13 cellular contexts compared by ENCODE assay signal in genomic region chr1:178086294-178087255, GRCh38. TPM values are rescaled to one million over a fixed set of nuclear protein-coding genes. Genes with fewer than 3 reads are reported as not detected.
DNase-seq lines count a peak whose midpoint lies in the region; ATAC-seq and TF ChIP-seq lines count a peak whose summit lies in the region.
"Had no signal": no experiment of that assay in that cellular context is flagged by ENCODE, and none has a peak within 500 bp of the region (broad histone marks: within the 10 kb centered on the region; RNA-seq: fewer than 3 reads in every experiment).

No MANE protein-coding gene starts in this region.

- H3K9ac ChIP-seq in SK-N-SH = no peak overlapping the region

- H3K27ac ChIP-seq in SK-N-SH (ENCODE audit: low read depth in 2 of 2, low read length in 1 of 2) (no peak overlapping the region; a peak in 1 of 4 replicates), thoracic aorta (peak overlapping the region; percentile 40 to 60)
- H3K27ac ChIP-seq: sigmoid colon had no signal

- CTCF ChIA-PET in SK-N-SH (lab: Yijun Ruan, JAX) = no interaction called here

- no peaks in the 10 kb centered on the region for H3K36me3 ChIP-seq in SK-N-SH (replicated peaks in 1 of 2; ENCODE audit: control insufficient read depth in 1 of 2, insufficient read depth in 2 of 2, low read length in 1 of 2)
- H3K36me3 ChIP-seq in thoracic aorta = no peaks in the 10 kb centered on the region
- H3K36me3 ChIP-seq: sigmoid colon had no signal

- H3K9me3 ChIP-seq in SK-N-SH = no peaks in the 10 kb centered on the region
- H3K9me3 ChIP-seq in thoracic aorta = no peaks in the 10 kb centered on the region
- H3K9me3 ChIP-seq: Caco-2, sigmoid colon had no signal

- no peak for TF ChIP-seq RAD21 in SK-N-SH (IDR thresholded peaks at IDR 0.05; ENCODE audit: low read length)

- H2AFZ ChIP-seq in SK-N-SH (ENCODE audit: low read depth) = no peak overlapping the region

- H4K20me1 ChIP-seq in SK-N-SH (ENCODE audit: insufficient read depth) = no peaks in the 10 kb centered on the region

- no peak overlapping the region for H3K4me2 ChIP-seq in SK-N-SH

- no peak for DNase-seq in SK-N-SH
- DNase-seq in foreskin fibroblast = peak; percentile 81 to 88
- DNase-seq in thoracic aorta (ENCODE audit: low spot score) = no peak
- DNase-seq in stimulated activated CD4-positive, alpha-beta T cell treated with anti-CD3 and anti-CD28 coated beads, Interleukin-4, amount 100 ng/mL, for 4 hours = no peak
- no peak for DNase-seq in iPS-NIHi7 (ENCODE audit: extremely low spot score)
- DNase-seq: Caco-2, glutamatergic neuron, NCI-H2029, sigmoid colon had no signal

- H3K4me1 ChIP-seq in SK-N-SH (ENCODE audit: control insufficient read depth in 1 of 2, insufficient read depth in 2 of 2, low read depth in 1 of 2, low read length in 1 of 2) (no peaks in the 10 kb centered on the region), thoracic aorta (ENCODE audit: control insufficient read depth in 1 of 2, low read depth in 2 of 2) (peaks cover 13 to 18% of the 10 kb centered on the region in 2 donors)
- H3K4me1 ChIP-seq: Caco-2 had no signal

- WGBS in SK-N-SH (ENCODE audit: low lambda C conversion rate) = 78% methylated on average over 8 of the region's 8 CpGs

- TF ChIP-seq CTCF in SK-N-SH (IDR thresholded peaks at IDR 0.05) (no peak), foreskin fibroblast (IDR thresholded peaks at IDR 0.05; ENCODE audit: low read depth, low read length) (no peak), thoracic aorta (IDR thresholded peaks at IDR 0.05) (no peak)

- ATAC-seq in HG02885 (IDR thresholded peaks at IDR 0.05; ENCODE audit: poor library complexity, unreplicated experiment) (peak; percentile 80), thoracic aorta (ENCODE audit: insufficient number of reproducible peaks, low FRiP score, low read depth) (peak; percentile 89), GM19328 (IDR thresholded peaks at IDR 0.05; ENCODE audit: unreplicated experiment) (no peak), HG02852 (IDR thresholded peaks at IDR 0.05; ENCODE audit: unreplicated experiment) (no peak)
- ATAC-seq: Panc1 had no signal

- no peaks in the 10 kb centered on the region for H3K27me3 ChIP-seq in SK-N-SH (ENCODE audit: insufficient read depth)
- no peaks in the 10 kb centered on the region for H3K27me3 ChIP-seq in thoracic aorta (replicated peaks; ENCODE audit: insufficient read depth)
- H3K27me3 ChIP-seq: sigmoid colon had no signal

- no peaks in the 10 kb centered on the region for H3F3A ChIP-seq in SK-N-SH (replicated peaks; ENCODE audit: insufficient read depth)

- peaks cover 5% of the 10 kb centered on the region; the same call in 1 of the 2 replicates for H3K79me2 ChIP-seq in SK-N-SH (ENCODE audit: insufficient read depth)

- POLR2A ChIA-PET in SK-N-SH (lab: Yijun Ruan, JAX) = no interaction called here

- H3K4me3 ChIP-seq in SK-N-SH (ENCODE audit: low read depth in 2 of 2, low read length in 1 of 2) = no peak overlapping the region
- no peak overlapping the region for H3K4me3 ChIP-seq in foreskin fibroblast (ENCODE audit: low read depth in 1 of 2, low read length in 2 of 2)
- H3K4me3 ChIP-seq in thoracic aorta = no peak overlapping the region
- H3K4me3 ChIP-seq: sigmoid colon had no signal

- TF ChIP-seq EP300 in SK-N-SH (IDR thresholded peaks at IDR 0.05; ENCODE audit: borderline replicate concordance in 1 of 2, low read depth in 1 of 2, low read length in 1 of 2) = no peak

- H3K9me2 ChIP-seq in SK-N-SH = no peaks in the 10 kb centered on the region

TF ChIP-seq in SK-N-SH, 30 proteins besides CTCF, POLR2A, EP300 and RAD21:
- TF ChIP-seq TCF12 (IDR thresholded peaks at IDR 0.05) (peak; percentile 34; the same call in 1 of the 2 replicates), FOSL2 (IDR thresholded peaks at IDR 0.05; ENCODE audit: borderline replicate concordance, low read depth) (no peak)

RNA-seq across cellular contexts. Expression of gene RASAL2, which starts 7.3 kb away (rescaled TPM):
- 6.9 and 10.0 TPM in 2 replicates for polyA plus RNA-seq in SK-N-SH (2012; rRNA removed)
- polyA plus RNA-seq in SK-N-SH (2012; cell fraction: cytosol; rRNA removed) = 3.6 and 4.9 TPM in 2 replicates
- 23.4 and 34.0 TPM in 2 replicates for polyA plus RNA-seq in SK-N-SH (2012; cell fraction: nucleus; rRNA removed)
- 10 to 100 TPM; 38.0 to 45.1 TPM for total RNA-seq in thoracic aorta

Comparison
In these comparisons a context has a peak if more than half of its experiments do, and no peak if none do; other contexts are left out.
1. ATAC-seq: peak in HG02885 (single experiment) and thoracic aorta (single experiment); none in GM19328 (single experiment) and HG02852 (single experiment).
2. DNase-seq: peak in foreskin fibroblast (2 of 2); none in SK-N-SH (single experiment), thoracic aorta (single experiment), stimulated activated CD4-positive, alpha-beta T cell treated with anti-CD3 and anti-CD28 coated beads, Interleukin-4, amount 100 ng/mL, for 4 hours (0 of 2) and iPS-NIHi7 (single experiment).
3. H3K27ac ChIP-seq: peak in thoracic aorta (2 of 2); none in SK-N-SH (0 of 2).